8 cellular contexts compared by ENCODE assay signal in genomic region chr7:99409814-99410213, GRCh38. TPM values are rescaled to one million over a fixed set of nuclear protein-coding genes. Genes with fewer than 3 reads are reported as not detected.
DNase-seq lines count a peak whose midpoint lies in the region; ATAC-seq and TF ChIP-seq lines count a peak whose summit lies in the region.

No MANE protein-coding gene starts in this region.

- TF ChIP-seq EP300 in upper lobe of left lung (IDR thresholded peaks at IDR 0.05) = no peak

- ATAC-seq in Right ventricle myocardium inferior = no peak
- ATAC-seq in upper lobe of left lung (ENCODE audit: low FRiP score in 2 of 2) = no peak
- no peak for ATAC-seq in GM18868 (IDR thresholded peaks at IDR 0.05; ENCODE audit: unreplicated experiment)
- ATAC-seq in HG03095 (IDR thresholded peaks at IDR 0.05; ENCODE audit: unreplicated experiment) = no peak

- H3K4me1 ChIP-seq in cardiac muscle cell (ENCODE audit: low read depth) (peaks cover 15% of the 10 kb centered on the region), adipocyte (ENCODE audit: control insufficient read depth, insufficient read depth, low read length) (peaks cover 31% of the 10 kb centered on the region), liver (ENCODE audit: control insufficient read depth in 4 of 4, insufficient read depth in 4 of 4, low read length in 3 of 4) (peaks cover 3 to 31% (median 25%) of the 10 kb centered on the region in 4 donors), upper lobe of left lung (peaks cover 29 to 40% (median 33%) of the 10 kb centered on the region in 4 donors)

- WGBS in liver = 36% methylated on average over 3 of the region's 3 CpGs
- WGBS in upper lobe of left lung, 2 donors = 30 to 33% methylated on average over 3 of the region's 3 CpGs

- intact Hi-C loops in Right ventricle myocardium inferior (cut with DNase I) = loop anchor here (5.0 kb wide), 1 partner anchor 83 kb away; the partner anchor contains the start of gene ARPC1A

- H3K4me3 ChIP-seq in cardiac muscle cell (peak overlapping the region; percentile 89), adipocyte (ENCODE audit: low read length) (peak overlapping the region; percentile 100), liver (ENCODE audit: low read depth in 1 of 3, low read length in 3 of 3) (peak overlapping the region in 2 of 3 donors; percentile 86 to 99), upper lobe of left lung (peak overlapping the region in 3 of 4 donors; percentile 84 to 98 (median 95))

- H3K27me3 ChIP-seq in cardiac muscle cell (no peaks in the 10 kb centered on the region), adipocyte (replicated peaks; ENCODE audit: control insufficient read depth, insufficient read depth, low read length) (no peaks in the 10 kb centered on the region), liver (ENCODE audit: control insufficient read depth in 4 of 4, insufficient read depth in 4 of 4, low read length in 3 of 4) (no peaks in the 10 kb centered on the region), upper lobe of left lung (no peaks in the 10 kb centered on the region)

- H3K27ac ChIP-seq in cardiac muscle cell (peak overlapping the region; percentile 98), liver (ENCODE audit: low read depth in 1 of 2, low read length in 2 of 2) (no peak overlapping the region), upper lobe of left lung (peak overlapping the region; percentile 98 to 99 (median 99))

- no peak for TF ChIP-seq POLR2A in upper lobe of left lung (IDR thresholded peaks at IDR 0.05)

- H3K9me3 ChIP-seq in cardiac muscle cell (ENCODE audit: low read depth) = no peaks in the 10 kb centered on the region
- no peaks in the 10 kb centered on the region for H3K9me3 ChIP-seq in adipocyte (ENCODE audit: control insufficient read depth, low read length)
- H3K9me3 ChIP-seq in liver (ENCODE audit: control insufficient read depth in 4 of 4, low read length in 3 of 4) = no peaks in the 10 kb centered on the region
- no peaks in the 10 kb centered on the region for H3K9me3 ChIP-seq in upper lobe of left lung

- TF ChIP-seq CTCF in cardiac muscle cell (IDR thresholded peaks at IDR 0.05; ENCODE audit: low read depth, low read length) = no peak
- TF ChIP-seq CTCF in liver (IDR thresholded peaks at IDR 0.05; ENCODE audit: low read depth, low read length, missing input control) = no peak
- no peak for TF ChIP-seq CTCF in upper lobe of left lung (IDR thresholded peaks at IDR 0.05)

- H3K9ac ChIP-seq in adipocyte (ENCODE audit: low read length) (peak overlapping the region; percentile 99), liver (ENCODE audit: low read depth in 1 of 2, low read length in 2 of 2) (peak overlapping the region in 1 of 2 donors; percentile 91)

- DNase-seq in cardiac muscle cell (ENCODE audit: low read depth in 1 of 2, low spot score in 1 of 2) = no peak
- no peak for DNase-seq in Right ventricle myocardium inferior (ENCODE audit: missing footprints)
- DNase-seq in adipocyte (ENCODE audit: low read depth) = peak; percentile 8
- no peak for DNase-seq in upper lobe of left lung
- DNase-seq in pons (ENCODE audit: low spot score) = no peak

- TF ChIP-seq RAD21 in liver (IDR thresholded peaks at IDR 0.05) = no peak

- H3K36me3 ChIP-seq in cardiac muscle cell (peaks cover 34% of the 10 kb centered on the region), adipocyte (ENCODE audit: control insufficient read depth, insufficient read depth, low read length, severe bottlenecking) (peaks cover 44% of the 10 kb centered on the region), liver (ENCODE audit: control insufficient read depth in 4 of 4, insufficient read depth in 3 of 4, low read depth in 1 of 4, low read length in 3 of 4) (peaks cover 5 to 22% (median 18%) of the 10 kb centered on the region in 4 donors), upper lobe of left lung (peaks cover 18 to 47% (median 38%) of the 10 kb centered on the region in 4 donors)

TF ChIP-seq in liver, 16 proteins besides CTCF, POLR2A, EP300 and RAD21:
- TF ChIP-seq SP1 (IDR thresholded peaks at IDR 0.05) = no peak
- no peak for TF ChIP-seq EGR1 (IDR thresholded peaks at IDR 0.05; ENCODE audit: low read depth in 2 of 2)
- no peak for TF ChIP-seq YY1 (IDR thresholded peaks at IDR 0.05)
- TF ChIP-seq HNF4A (conservative IDR thresholded peaks at IDR 0.05) = no peak
- TF ChIP-seq TAF1 (conservative IDR thresholded peaks at IDR 0.05) = no peak
- no peak for TF ChIP-seq RXRA (IDR thresholded peaks at IDR 0.05)
- no peak for TF ChIP-seq FOXA2 (IDR thresholded peaks at IDR 0.05)
- no peak for TF ChIP-seq JUND (IDR thresholded peaks at IDR 0.05)
- no peak for TF ChIP-seq FOXA1 (IDR thresholded peaks at IDR 0.05)
- TF ChIP-seq HNF4G (IDR thresholded peaks at IDR 0.05) = no peak
- no peak for TF ChIP-seq REST (IDR thresholded peaks at IDR 0.05)

RNA-seq across cellular contexts. Expression of gene BUD31, which starts 1.0 kb away (rescaled TPM):
- 66.9 and 110 TPM in 2 replicates for total RNA-seq in cardiac muscle cell
- 132 and 193 TPM in 2 replicates for polyA plus RNA-seq in cardiac muscle cell
- total RNA-seq in Right ventricle myocardium inferior = 38.1 TPM
- 10 to 100 TPM; 18.5 to 28.6 TPM for total RNA-seq in liver
- 10 to 100 TPM; 35.4 to 55.9 TPM for polyA plus RNA-seq in liver
- total RNA-seq in upper lobe of left lung = 10 to 100 TPM; 48.8 to 85.7 (median 63.8) TPM

RNA-seq across cellular contexts. Expression of gene PDAP1, which starts 1.4 kb away (rescaled TPM):
- total RNA-seq in cardiac muscle cell (130 and 181 TPM in 2 replicates), Right ventricle myocardium inferior (107 TPM), liver (10 to 100 TPM; 11.6 to 48.5 TPM), upper lobe of left lung (10 to 100 TPM; 31.4 to 76.0 (median 67.4) TPM)
- polyA plus RNA-seq in cardiac muscle cell (75.1 and 81.0 TPM in 2 replicates), liver (10 to 100 TPM; 14.6 to 83.6 TPM)

RNA-seq across cellular contexts. Expression of gene PTCD1, which starts 28.8 kb away (rescaled TPM):
- 13.7 and 27.9 TPM in 2 replicates for total RNA-seq in cardiac muscle cell
- 6.1 and 7.8 TPM in 2 replicates for polyA plus RNA-seq in cardiac muscle cell
- total RNA-seq in Right ventricle myocardium inferior = 3.6 TPM
- 1 to 10 TPM; 4.2 to 4.3 TPM for total RNA-seq in liver
- 1 to 10 TPM; 3.1 to 3.5 TPM for polyA plus RNA-seq in liver
- total RNA-seq in upper lobe of left lung = 10 to 100 TPM in 1 of 6 donors, 1 to 10 TPM in 5; 6.3 to 13.4 (median 7.6) TPM

RNA-seq across cellular contexts. Expression of gene CPSF4, which starts 28.9 kb away (rescaled TPM):
- 59.9 and 84.1 TPM in 2 replicates for total RNA-seq in cardiac muscle cell
- 59.8 and 75.2 TPM in 2 replicates for polyA plus RNA-seq in cardiac muscle cell
- 18.9 TPM for total RNA-seq in Right ventricle myocardium inferior
- 10 to 100 TPM; 11.5 to 15.3 TPM for total RNA-seq in liver
- polyA plus RNA-seq in liver = 1 to 10 TPM; 7.1 to 9.6 TPM
- 10 to 100 TPM; 23.0 to 49.2 (median 33.1) TPM for total RNA-seq in upper lobe of left lung

RNA-seq across cellular contexts. Expression of gene ARPC1B, which starts 35.3 kb away (rescaled TPM):
- total RNA-seq in cardiac muscle cell (38.7 and 61.7 TPM in 2 replicates), Right ventricle myocardium inferior (51.1 TPM), liver (100 to 1,000 TPM; 111 to 182 TPM), upper lobe of left lung (100 to 1,000 TPM; 186 to 387 (median 304) TPM)
- polyA plus RNA-seq in cardiac muscle cell (49.3 and 56.1 TPM in 2 replicates), liver (100 to 1,000 TPM in 1 of 2 donors, 10 to 100 TPM in 1; 43.9 to 112 TPM)

Comparison
In these comparisons a context has a peak if more than half of its experiments do, and no peak if none do; other contexts are left out.
1. H3K27ac ChIP-seq: peak in cardiac muscle cell (single experiment) and upper lobe of left lung (4 of 4); none in liver (0 of 2).
2. Peak in every context shown above with its lines, with median percentiles within 50 percentile points of each other: H3K4me3 ChIP-seq.